8 cellular contexts compared by ENCODE assay signal in the genomic region with DNA sequence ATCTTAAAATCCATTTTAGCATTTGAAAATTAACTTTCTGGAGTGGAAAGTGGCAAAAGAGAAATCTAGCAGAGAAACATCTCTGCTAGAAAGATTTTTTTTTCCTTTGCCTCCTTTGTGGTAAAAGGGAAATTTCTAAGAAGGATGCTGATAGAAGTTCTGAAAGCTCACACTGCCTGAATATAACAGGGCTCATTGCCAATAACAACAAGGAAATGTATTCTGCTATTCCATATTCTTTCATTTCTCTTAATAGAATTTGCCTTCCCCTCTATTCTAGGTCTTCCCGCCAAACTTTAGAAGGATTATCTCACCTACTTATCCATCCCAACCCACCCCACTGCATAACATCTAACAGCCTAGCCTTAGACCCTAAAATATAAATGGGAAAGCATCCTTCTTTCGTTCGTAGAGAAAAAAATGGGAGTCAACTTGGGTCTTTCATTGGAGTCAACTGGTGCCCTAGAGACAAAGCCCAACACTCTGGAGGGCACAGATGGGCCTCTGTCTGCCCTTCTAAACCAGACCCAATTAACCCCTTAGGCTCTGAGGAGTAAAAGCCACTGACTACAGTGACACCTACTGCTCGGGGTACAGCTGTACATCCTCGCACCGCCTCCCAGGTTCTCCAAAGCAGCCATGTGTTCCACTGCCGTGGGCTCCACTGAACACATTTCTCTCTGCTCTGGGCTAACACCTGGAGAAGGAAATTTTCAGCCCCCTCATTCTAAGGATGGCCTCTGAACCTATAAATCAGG.
DNase-seq lines count a peak whose midpoint lies in the region; ATAC-seq and TF ChIP-seq lines count a peak whose summit lies in the region.

No MANE protein-coding gene starts in this region.

- no peaks in the 10 kb centered on the region for H3K27me3 ChIP-seq in esophagus squamous epithelium

- DNase-seq in DMS153 treated with DMSO at 0.1 percent for 48 hours (lab: John Stamatoyannopoulos, UW; ENCODE audit: unreplicated experiment), result peak; percentile 59
- DNase-seq in SHP77 (lab: John Stamatoyannopoulos, UW), result peak; percentile 75 to 77
- no peak for DNase-seq in esophagus squamous epithelium (lab: John Stamatoyannopoulos, UW)
- peak; percentile 14 for DNase-seq in putamen (ENCODE audit: low spot score)
- no peak for DNase-seq in NCI-H1048 (lab: John Stamatoyannopoulos, UW)

- no peaks in the 10 kb centered on the region for H3K36me3 ChIP-seq in esophagus squamous epithelium

- H3K4me3 ChIP-seq in esophagus squamous epithelium, result peak overlapping the region in 2 of 4 donors; percentile 38 to 63

- TF ChIP-seq CTCF in esophagus squamous epithelium (IDR thresholded peaks at IDR 0.05), result peak in 2 of 6 experiments; percentile 18 to 51

- TF ChIP-seq POLR2A in esophagus squamous epithelium (IDR thresholded peaks at IDR 0.05), result no peak

- TF ChIP-seq RAD21 in Ishikawa (IDR thresholded peaks at IDR 0.05; ENCODE audit: low read depth), result peak; percentile 27; the same call in 1 of the 2 replicates

- no peak for ATAC-seq in GM18511 (IDR thresholded peaks at IDR 0.05; ENCODE audit: unreplicated experiment)
- no peak for ATAC-seq in GM21825 (IDR thresholded peaks at IDR 0.05; ENCODE audit: unreplicated experiment)

- no peak for TF ChIP-seq EP300 in Ishikawa (IDR thresholded peaks at IDR 0.05; ENCODE audit: borderline replicate concordance)

- no peaks in the 10 kb centered on the region for H3K9me3 ChIP-seq in esophagus squamous epithelium

- H3K4me1 ChIP-seq in esophagus squamous epithelium, result peaks cover 0 to 52% (median 29%) of the 10 kb centered on the region in 3 donors

- 65 to 68% methylated on average over 6 to 7 of the region's 7 CpGs for WGBS in esophagus squamous epithelium, 2 donors

- intact Hi-C loops in esophagus squamous epithelium (cut with DNase I), result loop anchor here (5.0 to 10.0 kb wide), 2 partner anchors 102 to 205 kb away; a partner anchor contains a TSS

- H3K27ac ChIP-seq in esophagus squamous epithelium, result peak overlapping the region in 3 of 4 donors; percentile 64 to 84 (median 80)

TF ChIP-seq in Ishikawa, 13 proteins besides CTCF, POLR2A, EP300 and RAD21:
- TF ChIP-seq TCF12 (IDR thresholded peaks at IDR 0.05; ENCODE audit: low read depth) (no peak), CREB1 (IDR thresholded peaks at IDR 0.05; ENCODE audit: low read depth) (no peak), YY1 (IDR thresholded peaks at IDR 0.05; ENCODE audit: low read depth) (no peak), FOXM1 (IDR thresholded peaks at IDR 0.05; ENCODE audit: borderline replicate concordance, low read depth) (no peak), NFIC (IDR thresholded peaks at IDR 0.05) (no peak), CEBPB (IDR thresholded peaks at IDR 0.05) (no peak), EGR1 (IDR thresholded peaks at IDR 0.05) (no peak), TEAD4 (IDR thresholded peaks at IDR 0.05) (no peak), ZBTB7A (IDR thresholded peaks at IDR 0.05; ENCODE audit: low read depth) (no peak), TAF1 (IDR thresholded peaks at IDR 0.05; ENCODE audit: low read depth) (no peak)
- TF ChIP-seq, protein P1, sequence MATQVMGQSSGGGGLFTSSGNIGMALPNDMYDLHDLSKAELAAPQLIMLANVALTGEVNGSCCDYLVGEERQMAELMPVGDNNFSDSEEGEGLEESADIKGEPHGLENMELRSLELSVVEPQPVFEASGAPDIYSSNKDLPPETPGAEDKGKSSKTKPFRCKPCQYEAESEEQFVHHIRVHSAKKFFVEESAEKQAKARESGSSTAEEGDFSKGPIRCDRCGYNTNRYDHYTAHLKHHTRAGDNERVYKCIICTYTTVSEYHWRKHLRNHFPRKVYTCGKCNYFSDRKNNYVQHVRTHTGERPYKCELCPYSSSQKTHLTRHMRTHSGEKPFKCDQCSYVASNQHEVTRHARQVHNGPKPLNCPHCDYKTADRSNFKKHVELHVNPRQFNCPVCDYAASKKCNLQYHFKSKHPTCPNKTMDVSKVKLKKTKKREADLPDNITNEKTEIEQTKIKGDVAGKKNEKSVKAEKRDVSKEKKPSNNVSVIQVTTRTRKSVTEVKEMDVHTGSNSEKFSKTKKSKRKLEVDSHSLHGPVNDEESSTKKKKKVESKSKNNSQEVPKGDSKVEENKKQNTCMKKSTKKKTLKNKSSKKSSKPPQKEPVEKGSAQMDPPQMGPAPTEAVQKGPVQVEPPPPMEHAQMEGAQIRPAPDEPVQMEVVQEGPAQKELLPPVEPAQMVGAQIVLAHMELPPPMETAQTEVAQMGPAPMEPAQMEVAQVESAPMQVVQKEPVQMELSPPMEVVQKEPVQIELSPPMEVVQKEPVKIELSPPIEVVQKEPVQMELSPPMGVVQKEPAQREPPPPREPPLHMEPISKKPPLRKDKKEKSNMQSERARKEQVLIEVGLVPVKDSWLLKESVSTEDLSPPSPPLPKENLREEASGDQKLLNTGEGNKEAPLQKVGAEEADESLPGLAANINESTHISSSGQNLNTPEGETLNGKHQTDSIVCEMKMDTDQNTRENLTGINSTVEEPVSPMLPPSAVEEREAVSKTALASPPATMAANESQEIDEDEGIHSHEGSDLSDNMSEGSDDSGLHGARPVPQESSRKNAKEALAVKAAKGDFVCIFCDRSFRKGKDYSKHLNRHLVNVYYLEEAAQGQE (IDR thresholded peaks at IDR 0.05; ENCODE audit: low read depth), result no peak
- TF ChIP-seq, protein P2, sequence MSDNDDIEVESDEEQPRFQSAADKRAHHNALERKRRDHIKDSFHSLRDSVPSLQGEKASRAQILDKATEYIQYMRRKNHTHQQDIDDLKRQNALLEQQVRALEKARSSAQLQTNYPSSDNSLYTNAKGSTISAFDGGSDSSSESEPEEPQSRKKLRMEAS (IDR thresholded peaks at IDR 0.05), result no peak
- TF ChIP-seq, protein P3, sequence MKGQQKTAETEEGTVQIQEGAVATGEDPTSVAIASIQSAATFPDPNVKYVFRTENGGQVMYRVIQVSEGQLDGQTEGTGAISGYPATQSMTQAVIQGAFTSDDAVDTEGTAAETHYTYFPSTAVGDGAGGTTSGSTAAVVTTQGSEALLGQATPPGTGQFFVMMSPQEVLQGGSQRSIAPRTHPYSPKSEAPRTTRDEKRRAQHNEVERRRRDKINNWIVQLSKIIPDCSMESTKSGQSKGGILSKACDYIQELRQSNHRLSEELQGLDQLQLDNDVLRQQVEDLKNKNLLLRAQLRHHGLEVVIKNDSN (IDR thresholded peaks at IDR 0.05), result no peak

Comparison
In these comparisons a context has a peak if more than half of its experiments do, and no peak if none do; other contexts are left out.
1. DNase-seq: peak in DMS153 treated with DMSO at 0.1 percent for 48 hours (single experiment), SHP77 (2 of 2) and putamen (single experiment); none in esophagus squamous epithelium (single experiment) and NCI-H1048 (single experiment).